In genomic region chr2:224970311-224970710, GRCh38 we compare ENCODE assay signal across 12 cellular contexts.
A peak's percentile ranks its signal among the peaks of the same experiment; 100 is the strongest.
DNase-seq lines count a peak whose midpoint lies in the region; ATAC-seq and TF ChIP-seq lines count a peak whose summit lies in the region.
"Had no signal": no experiment of that assay in that cellular context is flagged by ENCODE, and none has a peak within 500 bp of the region (broad histone marks: within the 10 kb centered on the region; RNA-seq: fewer than 3 reads in every experiment).

No MANE protein-coding gene starts in this region.

- H3K9me3 Mint-ChIP-seq in activated T-cell treated with anti-CD3 and anti-CD28 coated beads, Interleukin-2, amount 50 U/mL, for 72 hours, result no peaks in the 10 kb centered on the region
- no peaks in the 10 kb centered on the region for H3K9me3 Mint-ChIP-seq in activated CD8-positive, alpha-beta T cell treated with anti-CD3 and anti-CD28 coated beads for 36 hours

- H3K4me1 ChIP-seq in transverse colon (peaks cover 0 to 68% (median 18%) of the 10 kb centered on the region in 4 donors), right lobe of liver (no peaks in the 10 kb centered on the region)

- peak overlapping the region; percentile 26 to 62 (median 60) for H3K27ac ChIP-seq in transverse colon
- H3K27ac ChIP-seq in right lobe of liver, result no peak overlapping the region

- TF ChIP-seq POLR2A in transverse colon (IDR thresholded peaks at IDR 0.05) (no peak), right lobe of liver (IDR thresholded peaks at IDR 0.05) (no peak)

- H3K4me3 Mint-ChIP-seq in activated T-cell treated with anti-CD3 and anti-CD28 coated beads, Interleukin-2, amount 50 U/mL, for 72 hours, result peak overlapping the region; percentile 62 to 68
- no peak overlapping the region for H3K4me3 Mint-ChIP-seq in activated CD8-positive, alpha-beta T cell treated with anti-CD3 and anti-CD28 coated beads for 36 hours

- no peaks in the 10 kb centered on the region for H3K27me3 Mint-ChIP-seq in activated T-cell treated with anti-CD3 and anti-CD28 coated beads, Interleukin-2, amount 50 U/mL, for 72 hours (ENCODE audit: low read depth)
- no peaks in the 10 kb centered on the region for H3K27me3 Mint-ChIP-seq in activated CD8-positive, alpha-beta T cell treated with anti-CD3 and anti-CD28 coated beads for 36 hours

- no peak overlapping the region for H3K4me3 ChIP-seq in transverse colon
- H3K4me3 ChIP-seq in right lobe of liver, result no peak overlapping the region

- no peak for TF ChIP-seq EP300 in transverse colon (IDR thresholded peaks at IDR 0.05; ENCODE audit: low read depth)

- CTCF ChIA-PET in activated CD8-positive, alpha-beta T cell treated with anti-CD3 and anti-CD28 coated beads for 36 hours (lab: Charles Lee), result interaction anchor here (1.0 to 1.1 kb wide), 2 partner anchors 23 to 39 kb away, joined by 3 to 4 read pairs; no protein-coding TSS in a partner anchor

- H3K9me3 ChIP-seq in transverse colon (no peaks in the 10 kb centered on the region), right lobe of liver (no peaks in the 10 kb centered on the region)

- H3K27ac Mint-ChIP-seq in activated T-cell treated with anti-CD3 and anti-CD28 coated beads, Interleukin-2, amount 50 U/mL, for 72 hours, result peak overlapping the region; percentile 70
- H3K27ac Mint-ChIP-seq in activated CD8-positive, alpha-beta T cell treated with anti-CD3 and anti-CD28 coated beads for 36 hours, result peak overlapping the region; percentile 82

- POLR2A ChIA-PET in activated CD8-positive, alpha-beta T cell treated with anti-CD3 and anti-CD28 coated beads for 36 hours (lab: Charles Lee), result no interaction called here

- intact Hi-C loops in activated CD8-positive, alpha-beta T cell treated with anti-CD3 and anti-CD28 coated beads for 36 hours (cut with micrococcal nuclease), result no loop called here
- intact Hi-C loops in transverse colon (cut with DNase I; ENCODE audit: low total_unique reads) (no loop called here), right lobe of liver (cut with DNase I) (no loop called here)

- in situ Hi-C loops in transverse colon (cut with MboI; ENCODE audit: low pct_ligation_motif_present in 1 of 4, low pct_unique_long_range_greater_than_20kb in 1 of 4, low sequenced_read_pairs in 3 of 4), result no loop called here

- WGBS in transverse colon (ENCODE audit: low coverage in 1 of 2), 2 donors, result 59 to 64% methylated on average over 4 to 5 of the region's 5 CpGs
- 55% methylated on average over 5 of the region's 5 CpGs for WGBS in right lobe of liver (ENCODE audit: insufficient coverage, low coverage, low lambda C conversion rate, missing lambda C conversion rate)

- ATAC-seq in activated T-cell treated with anti-CD3 and anti-CD28 coated beads, Interleukin-2, amount 50 U/mL, for 72 hours (replicated peaks in 1 of 2), result no peak
- ATAC-seq in HG02870 (IDR thresholded peaks at IDR 0.05; ENCODE audit: unreplicated experiment) (peak; percentile 36), GM21447 (IDR thresholded peaks at IDR 0.05; ENCODE audit: unreplicated experiment) (no peak), right lobe of liver (no peak)
- no peak for ATAC-seq in activated CD8-positive, alpha-beta T cell treated with anti-CD3 and anti-CD28 coated beads for 36 hours

- H3K36me3 ChIP-seq in transverse colon (no peaks in the 10 kb centered on the region), right lobe of liver (no peaks in the 10 kb centered on the region)

- peaks cover 0 to 1% of the 10 kb centered on the region in 2 donors for H3K36me3 Mint-ChIP-seq in activated T-cell treated with anti-CD3 and anti-CD28 coated beads, Interleukin-2, amount 50 U/mL, for 72 hours (ENCODE audit: insufficient read depth in 2 of 2)
- peaks cover 22% of the 10 kb centered on the region for H3K36me3 Mint-ChIP-seq in activated CD8-positive, alpha-beta T cell treated with anti-CD3 and anti-CD28 coated beads for 36 hours (ENCODE audit: low read depth)

- no peak for TF ChIP-seq CTCF in activated CD8-positive, alpha-beta T cell treated with anti-CD3 and anti-CD28 coated beads for 36 hours (IDR thresholded peaks at IDR 0.05)
- TF ChIP-seq CTCF in transverse colon (IDR thresholded peaks at IDR 0.05) (no peak), right lobe of liver (IDR thresholded peaks at IDR 0.05) (no peak)

- no peak for DNase-seq in activated T-cell treated with anti-CD3 and anti-CD28 coated beads, Interleukin-2, amount 50 U/mL, for 72 hours
- DNase-seq in activated T-cell treated with anti-CD3 and anti-CD28 coated beads for 4 hours (no peak), transverse colon (no peak), AG20443 (ENCODE audit: low spot score) (no peak), right lobe of liver (no peak)
- no peak for DNase-seq in activated CD8-positive, alpha-beta T cell treated with anti-CD3 and anti-CD28 coated beads for 36 hours
- DNase-seq: activated CD4-positive, CD25-positive, alpha-beta regulatory T cell; amniotic stem cell; NCI-H1694; stimulated activated CD4-positive, alpha-beta T cell treated with anti-CD3 and anti-CD28 coated beads, Interleukin-1b, Interleukin-23, amount 100 ng/mL, for 48 hours had no signal

- H3K4me1 Mint-ChIP-seq in activated T-cell treated with anti-CD3 and anti-CD28 coated beads, Interleukin-2, amount 50 U/mL, for 72 hours (ENCODE audit: low read depth), result peaks cover 68% of the 10 kb centered on the region
- H3K4me1 Mint-ChIP-seq in activated CD8-positive, alpha-beta T cell treated with anti-CD3 and anti-CD28 coated beads for 36 hours (ENCODE audit: low read depth), result peaks cover 68% of the 10 kb centered on the region

- H3K27me3 ChIP-seq in transverse colon (no peaks in the 10 kb centered on the region), right lobe of liver (no peaks in the 10 kb centered on the region)

Comparison
In these comparisons a context has a peak if more than half of its experiments do, and no peak if none do; other contexts are left out.
1. H3K27ac ChIP-seq: peak in transverse colon (4 of 4); none in right lobe of liver (0 of 3).